In the genomic region with DNA sequence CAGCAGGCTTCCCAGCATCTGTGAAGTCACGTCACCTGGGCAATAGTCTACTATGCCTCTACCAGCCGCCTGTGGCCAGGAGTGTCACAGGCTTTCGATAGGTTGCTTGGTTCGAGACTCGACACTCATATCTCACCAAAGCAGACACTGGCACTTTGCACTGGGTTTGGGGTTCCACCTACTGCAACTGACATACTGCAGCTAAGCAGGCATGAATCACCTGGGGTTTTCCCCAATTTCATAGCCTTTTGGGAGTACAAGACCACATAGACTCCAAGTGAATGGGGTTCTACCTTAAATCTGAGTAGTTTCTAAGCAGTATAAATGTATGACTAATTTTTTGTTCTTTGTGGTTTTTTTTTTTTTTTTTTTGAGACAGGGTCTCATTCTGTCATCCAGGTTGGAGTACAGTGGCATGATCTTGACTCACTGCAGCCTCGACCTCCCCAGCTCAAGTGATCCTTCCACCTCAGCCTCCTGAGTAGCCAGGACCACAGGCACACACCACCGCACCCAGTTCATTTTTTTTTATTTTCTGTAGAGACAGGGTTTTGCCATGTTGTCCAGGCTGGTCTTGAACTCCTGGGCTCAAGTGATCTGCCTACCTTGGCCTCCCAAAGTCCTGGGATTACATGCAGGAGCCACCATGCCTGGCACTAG, we compare ENCODE assay signal across 9 cellular contexts. TPM values are rescaled to one million over a fixed set of nuclear protein-coding genes. Genes with fewer than 3 reads are reported as not detected.
A peak's percentile ranks its signal among the peaks of the same experiment; 100 is the strongest.
DNase-seq lines count a peak whose midpoint lies in the region; ATAC-seq and TF ChIP-seq lines count a peak whose summit lies in the region.
"Had no signal": no experiment of that assay in that cellular context is flagged by ENCODE, and none has a peak within 500 bp of the region (broad histone marks: within the 10 kb centered on the region; RNA-seq: fewer than 3 reads in every experiment).

No MANE protein-coding gene starts in this region.

- intact Hi-C loops in activated CD4-positive, alpha-beta memory T cell treated with anti-CD3 and anti-CD28 coated beads for 36 hours (cut with micrococcal nuclease) = loop anchor here (1.0 kb wide), 6 partner anchors 19 to 382 kb away; a partner anchor contains a TSS
- intact Hi-C loops in sciatic nerve (cut with DNase I) = no loop called here
- intact Hi-C loops in spleen (cut with DNase I; ENCODE audit: low total_unique reads) = no loop called here

- H3K4me1 ChIP-seq in spleen = peaks cover 4 to 63% (median 31%) of the 10 kb centered on the region in 6 donors

- H3K27ac Mint-ChIP-seq in activated CD4-positive, alpha-beta memory T cell treated with anti-CD3 and anti-CD28 coated beads for 36 hours = no peak overlapping the region
- H3K27ac Mint-ChIP-seq in naive thymus-derived CD8-positive, alpha-beta T cell = peak overlapping the region in 3 of 10 donors; percentile 27 to 74 (median 69)

- TF ChIP-seq CTCF in spleen (IDR thresholded peaks at IDR 0.05 in 8 of 11, conservative IDR thresholded peaks at IDR 0.05 in 3 of 11) = no peak

- POLR2A ChIA-PET in activated CD4-positive, alpha-beta memory T cell treated with anti-CD3 and anti-CD28 coated beads for 36 hours (lab: Charles Lee) = interaction anchor here (0.6 to 1.3 kb wide), 6 partner anchors 9 to 1810 kb away, joined by 3 to 9 read pairs (median 4); no protein-coding TSS in a partner anchor
- POLR2A ChIA-PET in naive thymus-derived CD8-positive, alpha-beta T cell (lab: Charles Lee) = no interaction called here

- H3K4me3 Mint-ChIP-seq in activated CD4-positive, alpha-beta memory T cell treated with anti-CD3 and anti-CD28 coated beads for 36 hours = no peak overlapping the region
- H3K4me3 Mint-ChIP-seq in naive thymus-derived CD8-positive, alpha-beta T cell = no peak overlapping the region

- H3K36me3 Mint-ChIP-seq in activated CD4-positive, alpha-beta memory T cell treated with anti-CD3 and anti-CD28 coated beads for 36 hours = peaks cover 3% of the 10 kb centered on the region
- peaks cover 0 to 4% (median under 1%) of the 10 kb centered on the region in 3 donors for H3K36me3 Mint-ChIP-seq in naive thymus-derived CD8-positive, alpha-beta T cell

- no peaks in the 10 kb centered on the region for H3K9me3 Mint-ChIP-seq in activated CD4-positive, alpha-beta memory T cell treated with anti-CD3 and anti-CD28 coated beads for 36 hours
- no peaks in the 10 kb centered on the region for H3K9me3 Mint-ChIP-seq in naive thymus-derived CD8-positive, alpha-beta T cell

- H3K27me3 ChIP-seq in spleen (replicated peaks in 1 of 7) = no peaks in the 10 kb centered on the region

- ATAC-seq in GM18498 (IDR thresholded peaks at IDR 0.05; ENCODE audit: unreplicated experiment) (peak; percentile 83), HG02759 (IDR thresholded peaks at IDR 0.05; ENCODE audit: unreplicated experiment) (peak; percentile 83), GM21526 (IDR thresholded peaks at IDR 0.05; ENCODE audit: low FRiP score, unreplicated experiment) (no peak), sciatic nerve (no peak)
- ATAC-seq in naive thymus-derived CD8-positive, alpha-beta T cell = peak; percentile 43 to 79

- H3K27me3 Mint-ChIP-seq in activated CD4-positive, alpha-beta memory T cell treated with anti-CD3 and anti-CD28 coated beads for 36 hours = peaks cover 4% of the 10 kb centered on the region
- no peaks in the 10 kb centered on the region for H3K27me3 Mint-ChIP-seq in naive thymus-derived CD8-positive, alpha-beta T cell

- H3K9me3 ChIP-seq in spleen = no peaks in the 10 kb centered on the region

- H3K36me3 ChIP-seq in spleen = peaks cover 0 to 17% (median 6%) of the 10 kb centered on the region in 6 donors

- no peak overlapping the region for H3K4me3 ChIP-seq in spleen
- H3K4me3 ChIP-seq: skin epidermis had no signal

- DNase-seq in activated CD4-positive, alpha-beta memory T cell treated with anti-CD3 and anti-CD28 coated beads for 36 hours = peak; percentile 89
- peak in 1 of 10 donors; percentile 22 for DNase-seq in naive thymus-derived CD8-positive, alpha-beta T cell
- DNase-seq in putamen (ENCODE audit: low spot score) = no peak
- DNase-seq in sciatic nerve (ENCODE audit: low spot score) = no peak
- no peak for DNase-seq in spleen

- no peak for TF ChIP-seq POLR2A in spleen (IDR thresholded peaks at IDR 0.05)

- WGBS in spleen, 5 donors = 76 to 85% (median 83%) methylated on average over 7 of the region's 7 CpGs

- H3K27ac ChIP-seq in spleen = no peak overlapping the region

- peaks cover 22% of the 10 kb centered on the region for H3K4me1 Mint-ChIP-seq in activated CD4-positive, alpha-beta memory T cell treated with anti-CD3 and anti-CD28 coated beads for 36 hours (ENCODE audit: low read depth)
- H3K4me1 Mint-ChIP-seq in naive thymus-derived CD8-positive, alpha-beta T cell = peaks cover 0 to 23% (median 10%) of the 10 kb centered on the region in 4 donors

- CTCF ChIA-PET in activated CD4-positive, alpha-beta memory T cell treated with anti-CD3 and anti-CD28 coated beads for 36 hours (lab: Charles Lee) = interaction anchor here (0.6 to 3.0 kb wide), 7 partner anchors 9 to 418 kb away, joined by 3 to 22 read pairs (median 3); no protein-coding TSS in a partner anchor

RNA-seq across cellular contexts. Expression of a gene that starts 32.1 kb away (rescaled TPM):
- total RNA-seq in activated CD4-positive, alpha-beta memory T cell treated with anti-CD3 and anti-CD28 coated beads for 36 hours = 10 to 100 TPM; 13.4 to 13.9 TPM
- total RNA-seq in naive thymus-derived CD8-positive, alpha-beta T cell = 10 to 100 TPM; 21.7 to 22.2 TPM
- 10 to 100 TPM; 15.7 to 19.4 (median 18.7) TPM for polyA plus RNA-seq in naive thymus-derived CD8-positive, alpha-beta T cell
- total RNA-seq in sciatic nerve = 22.2 TPM
- total RNA-seq in spleen = 10 to 100 TPM; 10.0 to 24.7 (median 20.5) TPM
- 10 to 100 TPM; 15.7 to 17.0 (median 17.0) TPM for polyA plus RNA-seq in spleen

RNA-seq across cellular contexts. Expression of a gene that starts 32.2 kb away (rescaled TPM):
- 10 to 100 TPM; 15.0 to 15.2 TPM for total RNA-seq in activated CD4-positive, alpha-beta memory T cell treated with anti-CD3 and anti-CD28 coated beads for 36 hours
- total RNA-seq in naive thymus-derived CD8-positive, alpha-beta T cell = 1 to 10 TPM; 5.0 to 6.5 TPM
- polyA plus RNA-seq in naive thymus-derived CD8-positive, alpha-beta T cell = 1 to 10 TPM; 2.8 to 5.6 (median 5.3) TPM
- total RNA-seq in sciatic nerve (4.6 TPM), spleen (1 to 10 TPM; 2.8 to 4.9 (median 3.9) TPM)
- polyA plus RNA-seq in spleen = 1 to 10 TPM in 2 of 3 donors, under 1 TPM in 1; 0.72 to 1.2 (median 1.2) TPM

RNA-seq across cellular contexts. Expression of a gene that starts 52.4 kb away (rescaled TPM):
- total RNA-seq in activated CD4-positive, alpha-beta memory T cell treated with anti-CD3 and anti-CD28 coated beads for 36 hours = 1 to 10 TPM; 2.4 to 3.4 TPM
- total RNA-seq in naive thymus-derived CD8-positive, alpha-beta T cell = 1 to 10 TPM; 3.9 to 7.0 TPM
- 1 to 10 TPM in 2 of 3 donors, under 1 TPM in 1; 0.90 to 9.0 (median 1.5) TPM for polyA plus RNA-seq in naive thymus-derived CD8-positive, alpha-beta T cell
- total RNA-seq in sciatic nerve (15.8 TPM), spleen (100 to 1,000 TPM in 1 of 7 donors, 10 to 100 TPM in 5, 1 to 10 TPM in 1; 9.2 to 310 (median 27.8) TPM)
- 1 to 10 TPM; 1.7 to 4.3 (median 2.8) TPM for polyA plus RNA-seq in spleen

Comparison
In these comparisons a context has a peak if more than half of its experiments do, and no peak if none do; other contexts are left out.
1. ATAC-seq: peak in GM18498 (single experiment), HG02759 (single experiment) and naive thymus-derived CD8-positive, alpha-beta T cell (2 of 2); none in GM21526 (single experiment) and sciatic nerve (single experiment).